ENCODE assay signal across 8 cellular contexts in genomic region chr6:158026054-158026900, GRCh38. TPM values are rescaled to one million over a fixed set of nuclear protein-coding genes. Genes with fewer than 3 reads are reported as not detected.
DNase-seq lines count a peak whose midpoint lies in the region; ATAC-seq and TF ChIP-seq lines count a peak whose summit lies in the region.

No MANE protein-coding gene starts in this region.

- no peaks in the 10 kb centered on the region for H3K27me3 Mint-ChIP-seq in activated CD4-positive, alpha-beta T cell treated with anti-CD3 and anti-CD28 coated beads for 36 hours
- H3K27me3 Mint-ChIP-seq in chondrocyte (ENCODE audit: low read depth): no peaks in the 10 kb centered on the region

- peak overlapping the region; percentile 64 to 71 for H3K27ac ChIP-seq in lung (ENCODE audit: low read depth in 1 of 2, low read length in 1 of 2)

- POLR2A ChIA-PET in activated CD4-positive, alpha-beta T cell treated with anti-CD3 and anti-CD28 coated beads for 36 hours (lab: Charles Lee): interaction anchor here (0.6 to 3.1 kb wide), 20 partner anchors 11 to 646 kb away, joined by 3 to 20 read pairs (median 3); no protein-coding TSS in a partner anchor

- H3K4me1 ChIP-seq in lung (ENCODE audit: control insufficient read depth in 2 of 2, insufficient read depth in 2 of 2, low read length in 2 of 2): peaks cover 6 to 19% of the 10 kb centered on the region in 2 donors

- 18% methylated on average over 18 to 21 of the region's 21 CpGs for WGBS in lung, 2 donors

- H3K27me3 ChIP-seq in lung (ENCODE audit: control insufficient read depth, insufficient read depth): no peaks in the 10 kb centered on the region

- TF ChIP-seq CTCF in chondrocyte (IDR thresholded peaks at IDR 0.05): peak; percentile 67
- TF ChIP-seq CTCF in lung (IDR thresholded peaks at IDR 0.05; ENCODE audit: control extremely low read depth, extremely low read depth): no peak

- peak overlapping the region; percentile 99 for H3K27ac Mint-ChIP-seq in activated CD4-positive, alpha-beta T cell treated with anti-CD3 and anti-CD28 coated beads for 36 hours
- H3K27ac Mint-ChIP-seq in chondrocyte (ENCODE audit: unreplicated experiment): peak overlapping the region; percentile 99

- CTCF ChIA-PET in activated CD4-positive, alpha-beta T cell treated with anti-CD3 and anti-CD28 coated beads for 36 hours (lab: Charles Lee): interaction anchor here (0.5 to 2.7 kb wide), 53 partner anchors 10 to 833 kb away, joined by 3 to 28 read pairs (median 4); partner anchors contain the start of gene SYNJ2

- no peaks in the 10 kb centered on the region for H3K9me3 ChIP-seq in lung (ENCODE audit: control insufficient read depth in 2 of 2, insufficient read depth in 1 of 2, low read length in 1 of 2)

- ATAC-seq in HG03025 (IDR thresholded peaks at IDR 0.05; ENCODE audit: low FRiP score, unreplicated experiment) (peak; percentile 70), lung (ENCODE audit: insufficient read depth, low FRiP score) (peak; percentile 71)
- peak; percentile 85 for ATAC-seq in activated CD4-positive, alpha-beta T cell treated with anti-CD3 and anti-CD28 coated beads for 36 hours

- DNase-seq in NCI-H1417 (lab: John Stamatoyannopoulos, UW) (peak; percentile 75 to 88 (median 79)), NCI-H1417 treated with DMSO at 0.1 percent for 48 hours (lab: John Stamatoyannopoulos, UW) (no peak), NCI-H2196 treated with DMSO at 0.1 percent for 48 hours (lab: John Stamatoyannopoulos, UW; ENCODE audit: unreplicated experiment) (peak; percentile 56), chondrocyte (ENCODE audit: low spot score) (peak; percentile 93), lung (ENCODE audit: low spot score) (peak; percentile 78)
- peak; percentile 89 for DNase-seq in activated CD4-positive, alpha-beta T cell treated with anti-CD3 and anti-CD28 coated beads for 36 hours
- peak; percentile 40 for DNase-seq in stimulated activated CD8-positive, alpha-beta memory T cell treated with anti-CD3 and anti-CD28 coated beads, Interleukin-15, amount 100 ng/mL, for 24 hours (ENCODE audit: low read depth)

- no peaks in the 10 kb centered on the region for H3K9me3 Mint-ChIP-seq in activated CD4-positive, alpha-beta T cell treated with anti-CD3 and anti-CD28 coated beads for 36 hours (ENCODE audit: low read depth)
- H3K9me3 Mint-ChIP-seq in chondrocyte (ENCODE audit: low read depth): no peaks in the 10 kb centered on the region

- no peaks in the 10 kb centered on the region for H3K36me3 ChIP-seq in lung (ENCODE audit: control insufficient read depth in 2 of 2, insufficient read depth in 2 of 2, low read length in 2 of 2)

- no peak overlapping the region for H3K4me3 ChIP-seq in lung

- peak overlapping the region; percentile 75 for H3K4me3 Mint-ChIP-seq in activated CD4-positive, alpha-beta T cell treated with anti-CD3 and anti-CD28 coated beads for 36 hours
- peak overlapping the region; percentile 51 for H3K4me3 Mint-ChIP-seq in chondrocyte (ENCODE audit: unreplicated experiment)

- H3K36me3 Mint-ChIP-seq in activated CD4-positive, alpha-beta T cell treated with anti-CD3 and anti-CD28 coated beads for 36 hours (ENCODE audit: low read depth): peaks cover 18% of the 10 kb centered on the region
- H3K36me3 Mint-ChIP-seq in chondrocyte (ENCODE audit: low read depth): peaks cover 3% of the 10 kb centered on the region

- intact Hi-C loops in activated CD4-positive, alpha-beta T cell treated with anti-CD3 and anti-CD28 coated beads for 36 hours (cut with DNase I, micrococcal nuclease): loop anchor here (1.0 to 2.0 kb wide), 10 partner anchors 15 to 202 kb away; partner anchors contain the start of gene SYNJ2 (in 1 of the 2)

- peaks cover 38% of the 10 kb centered on the region for H3K4me1 Mint-ChIP-seq in activated CD4-positive, alpha-beta T cell treated with anti-CD3 and anti-CD28 coated beads for 36 hours
- peaks cover 60% of the 10 kb centered on the region for H3K4me1 Mint-ChIP-seq in chondrocyte (ENCODE audit: low read depth)

RNA-seq across cellular contexts. Expression of gene SYNJ2, which starts 44.6 kb away (rescaled TPM):
- 10 to 100 TPM; 28.6 to 30.1 TPM for total RNA-seq in activated CD4-positive, alpha-beta T cell treated with anti-CD3 and anti-CD28 coated beads for 36 hours
- total RNA-seq in chondrocyte: 29.2 to 54.5 TPM (median 53.1 TPM) in 3 replicates
- 1 to 10 TPM; 5.7 to 8.8 TPM for total RNA-seq in lung
- polyA plus RNA-seq in lung: 1 to 10 TPM; 3.4 to 4.0 TPM
